In the genomic region with DNA sequence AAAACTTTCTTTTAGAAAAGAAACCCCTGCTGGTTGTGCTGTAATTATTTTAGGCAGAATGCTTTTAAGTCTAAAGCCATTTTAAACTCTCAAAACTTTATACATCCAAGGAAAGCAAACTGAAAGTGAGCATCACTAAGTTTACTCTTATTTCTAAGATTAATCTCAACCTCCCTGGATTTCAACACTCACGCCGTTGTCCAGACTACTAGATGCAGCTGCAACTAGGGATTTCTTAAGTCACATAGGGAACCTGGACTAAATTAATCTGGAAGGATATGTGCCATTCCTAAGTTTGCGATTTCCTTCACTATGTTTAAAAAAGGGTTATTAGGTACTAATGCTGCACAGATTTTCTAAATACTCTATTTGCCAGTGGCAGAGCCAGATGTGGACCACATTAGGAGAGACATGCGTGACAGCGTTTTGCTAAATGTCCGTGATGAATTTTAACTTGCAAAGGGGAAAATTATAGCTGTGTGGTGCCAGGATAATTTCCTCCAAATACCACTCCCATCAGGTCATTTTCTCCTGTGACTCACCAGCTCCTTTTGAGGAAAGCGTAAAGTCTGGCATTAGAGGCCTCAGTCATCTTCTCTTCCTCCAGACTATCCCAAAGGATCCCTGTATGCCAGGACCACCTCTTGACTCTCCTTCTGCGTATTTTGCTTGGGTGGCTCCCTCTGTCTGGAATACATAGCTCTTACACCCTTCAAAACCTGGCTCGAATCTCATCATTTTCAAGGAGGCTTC, we compare ENCODE assay signal across 13 cellular contexts.
A peak's percentile ranks its signal among the peaks of the same experiment; 100 is the strongest.
DNase-seq lines count a peak whose midpoint lies in the region; ATAC-seq lines count a peak whose summit lies in the region.
"Had no signal": no experiment of that assay in that cellular context is flagged by ENCODE, and none has a peak within 500 bp of the region (broad histone marks: within the 10 kb centered on the region; RNA-seq: fewer than 3 reads in every experiment).

No MANE protein-coding gene starts in this region.

- peaks cover 23% of the 10 kb centered on the region for H3K27me3 Mint-ChIP-seq in activated naive CD8-positive, alpha-beta T cell treated with anti-CD3 and anti-CD28 coated beads, Interleukin-2, amount 50 U/mL, for 24 hours

- H3K4me1 Mint-ChIP-seq in activated naive CD8-positive, alpha-beta T cell treated with anti-CD3 and anti-CD28 coated beads, Interleukin-2, amount 50 U/mL, for 24 hours = no peaks in the 10 kb centered on the region

- peak; percentile 84 for DNase-seq in GM03348 (ENCODE audit: low spot score)
- DNase-seq in RPMI7951 (ENCODE audit: low read depth) = peak; percentile 95
- DNase-seq in fibroblast of peridontal ligament (ENCODE audit: extremely low read depth) = peak; percentile 95
- DNase-seq in renal cortical epithelial cell (ENCODE audit: low read depth) = peak; percentile 17
- no peak for DNase-seq in Ammon's horn (ENCODE audit: low spot score)
- no peak for DNase-seq in NCI-H187 treated with DMSO at 0.1 percent for 48 hours (lab: John Stamatoyannopoulos, UW)
- no peak for DNase-seq in activated naive CD8-positive, alpha-beta T cell treated with anti-CD3 and anti-CD28 coated beads, Interleukin-2, amount 50 U/mL, for 24 hours
- no peak for DNase-seq in NCI-H2196 treated with DMSO at 0.1 percent for 48 hours (lab: John Stamatoyannopoulos, UW; ENCODE audit: unreplicated experiment)
- DNase-seq: amygdala, foreskin melanocyte, retina, SJCRH30 had no signal

- no peak overlapping the region for H3K4me3 Mint-ChIP-seq in activated naive CD8-positive, alpha-beta T cell treated with anti-CD3 and anti-CD28 coated beads, Interleukin-2, amount 50 U/mL, for 24 hours
- H3K4me3 Mint-ChIP-seq: IgD-negative memory B cell had no signal

- ATAC-seq in activated naive CD8-positive, alpha-beta T cell treated with anti-CD3 and anti-CD28 coated beads, Interleukin-2, amount 50 U/mL, for 24 hours = no peak

- H3K27ac Mint-ChIP-seq in activated naive CD8-positive, alpha-beta T cell treated with anti-CD3 and anti-CD28 coated beads, Interleukin-2, amount 50 U/mL, for 24 hours = no peak overlapping the region
- H3K27ac Mint-ChIP-seq: IgD-negative memory B cell had no signal

- H3K9me3 Mint-ChIP-seq in activated naive CD8-positive, alpha-beta T cell treated with anti-CD3 and anti-CD28 coated beads, Interleukin-2, amount 50 U/mL, for 24 hours = peaks cover 8% of the 10 kb centered on the region

- no peaks in the 10 kb centered on the region for H3K36me3 Mint-ChIP-seq in activated naive CD8-positive, alpha-beta T cell treated with anti-CD3 and anti-CD28 coated beads, Interleukin-2, amount 50 U/mL, for 24 hours (ENCODE audit: low read depth)
- H3K36me3 Mint-ChIP-seq: IgD-negative memory B cell had no signal

Comparison
In these comparisons a context has a peak if more than half of its experiments do, and no peak if none do; other contexts are left out.
1. DNase-seq: peak in GM03348 (single experiment), RPMI7951 (single experiment), fibroblast of peridontal ligament (single experiment) and renal cortical epithelial cell (single experiment); none in Ammon's horn (single experiment), NCI-H187 treated with DMSO at 0.1 percent for 48 hours (single experiment), activated naive CD8-positive, alpha-beta T cell treated with anti-CD3 and anti-CD28 coated beads, Interleukin-2, amount 50 U/mL, for 24 hours (single experiment) and NCI-H2196 treated with DMSO at 0.1 percent for 48 hours (single experiment).